Comparison of ENCODE assay signal across 1 cellular context in the genomic region with DNA sequence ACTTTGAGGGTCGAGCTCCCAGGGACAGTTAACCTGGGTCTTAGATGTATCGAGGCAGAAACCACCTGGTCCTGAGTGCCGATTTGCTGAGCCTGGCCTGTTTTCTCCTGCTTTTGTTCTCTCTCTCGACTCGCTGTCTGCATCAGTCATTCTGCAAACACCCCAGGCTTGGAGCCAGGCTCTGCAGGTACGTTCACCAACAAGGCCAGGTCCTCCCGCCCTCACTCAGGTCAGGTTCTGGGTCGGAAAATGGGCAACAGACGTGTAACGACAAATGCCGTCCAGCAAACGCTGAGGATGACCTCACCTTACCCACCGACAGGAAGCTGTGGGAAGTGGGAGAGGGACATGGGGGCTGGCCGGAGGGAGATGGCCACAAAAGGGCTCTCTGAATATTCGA.
TF ChIP-seq lines count a peak whose summit lies in the region.

No MANE protein-coding gene starts in this region.

TF ChIP-seq in GM23338, 12 proteins besides CTCF, POLR2A, EP300 and RAD21 (continued from another document):
- TF ChIP-seq ZNF462 (CRISPR knock-in tag; IDR thresholded peaks at IDR 0.05): no peak
- TF ChIP-seq, protein P1, sequence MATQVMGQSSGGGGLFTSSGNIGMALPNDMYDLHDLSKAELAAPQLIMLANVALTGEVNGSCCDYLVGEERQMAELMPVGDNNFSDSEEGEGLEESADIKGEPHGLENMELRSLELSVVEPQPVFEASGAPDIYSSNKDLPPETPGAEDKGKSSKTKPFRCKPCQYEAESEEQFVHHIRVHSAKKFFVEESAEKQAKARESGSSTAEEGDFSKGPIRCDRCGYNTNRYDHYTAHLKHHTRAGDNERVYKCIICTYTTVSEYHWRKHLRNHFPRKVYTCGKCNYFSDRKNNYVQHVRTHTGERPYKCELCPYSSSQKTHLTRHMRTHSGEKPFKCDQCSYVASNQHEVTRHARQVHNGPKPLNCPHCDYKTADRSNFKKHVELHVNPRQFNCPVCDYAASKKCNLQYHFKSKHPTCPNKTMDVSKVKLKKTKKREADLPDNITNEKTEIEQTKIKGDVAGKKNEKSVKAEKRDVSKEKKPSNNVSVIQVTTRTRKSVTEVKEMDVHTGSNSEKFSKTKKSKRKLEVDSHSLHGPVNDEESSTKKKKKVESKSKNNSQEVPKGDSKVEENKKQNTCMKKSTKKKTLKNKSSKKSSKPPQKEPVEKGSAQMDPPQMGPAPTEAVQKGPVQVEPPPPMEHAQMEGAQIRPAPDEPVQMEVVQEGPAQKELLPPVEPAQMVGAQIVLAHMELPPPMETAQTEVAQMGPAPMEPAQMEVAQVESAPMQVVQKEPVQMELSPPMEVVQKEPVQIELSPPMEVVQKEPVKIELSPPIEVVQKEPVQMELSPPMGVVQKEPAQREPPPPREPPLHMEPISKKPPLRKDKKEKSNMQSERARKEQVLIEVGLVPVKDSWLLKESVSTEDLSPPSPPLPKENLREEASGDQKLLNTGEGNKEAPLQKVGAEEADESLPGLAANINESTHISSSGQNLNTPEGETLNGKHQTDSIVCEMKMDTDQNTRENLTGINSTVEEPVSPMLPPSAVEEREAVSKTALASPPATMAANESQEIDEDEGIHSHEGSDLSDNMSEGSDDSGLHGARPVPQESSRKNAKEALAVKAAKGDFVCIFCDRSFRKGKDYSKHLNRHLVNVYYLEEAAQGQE (IDR thresholded peaks at IDR 0.05; ENCODE audit: unreplicated experiment): no peak
TF ChIP-seq in GM23338: peak in this region for 0.
